ENCODE assay signal across 8 cellular contexts in genomic region chr9:117414906-117415583, GRCh38. TPM values are rescaled to one million over a fixed set of nuclear protein-coding genes. Genes with fewer than 3 reads are reported as not detected.
DNase-seq lines count a peak whose midpoint lies in the region; ATAC-seq and TF ChIP-seq lines count a peak whose summit lies in the region.

ASTN2 (minus strand) TSS chr9:117415057; CDS start chr9:117414938, 119 bp downstream.

- no peak within 1 kb of the TSS for H3K27ac Mint-ChIP-seq in chondrocyte (ENCODE audit: unreplicated experiment)
- peak within 1 kb of the TSS; percentile 44 for H3K27ac Mint-ChIP-seq in type B pancreatic cell

- peak within 1 kb of the TSS; percentile 61 for H3K4me3 Mint-ChIP-seq in chondrocyte (ENCODE audit: unreplicated experiment)
- H3K4me3 Mint-ChIP-seq in type B pancreatic cell, result peak within 1 kb of the TSS; percentile 90

- DNase-seq in NCI-H2227 (lab: John Stamatoyannopoulos, UW; ENCODE audit: unreplicated experiment) (peak; percentile 63), NCI-H2227 treated with DMSO at 0.1 percent for 48 hours (lab: John Stamatoyannopoulos, UW) (no peak), chondrocyte (ENCODE audit: low spot score) (no peak), lower lobe of right lung (no peak), type B pancreatic cell (ENCODE audit: extremely low spot score, unreplicated experiment) (no peak), NCI-H526 treated with DMSO at 0.1 percent for 48 hours (lab: John Stamatoyannopoulos, UW) (no peak), activated gamma-delta T cell treated with Interleukin-2 at 50 U/mL for 16 hours (no peak)

- no peak within 1 kb of the TSS for H3K27ac ChIP-seq in lower lobe of right lung

- H3K9me3 ChIP-seq in lower lobe of right lung, result no peaks in the 10 kb centered on the region

- H3K27me3 Mint-ChIP-seq in chondrocyte (ENCODE audit: low read depth), result peaks cover 35% of the 10 kb centered on the region
- peaks cover 39% of the 10 kb centered on the region for H3K27me3 Mint-ChIP-seq in type B pancreatic cell

- TF ChIP-seq CTCF in chondrocyte (IDR thresholded peaks at IDR 0.05), result no peak
- TF ChIP-seq CTCF in lower lobe of right lung (IDR thresholded peaks at IDR 0.05), result no peak
- no peak for TF ChIP-seq CTCF in type B pancreatic cell (conservative IDR thresholded peaks at IDR 0.05)

- no peaks in the 10 kb centered on the region for H3K4me1 ChIP-seq in lower lobe of right lung

- ATAC-seq in lower lobe of right lung (peak in 1 of 2 donors; percentile 20), GM19324 (IDR thresholded peaks at IDR 0.05; ENCODE audit: low FRiP score, unreplicated experiment) (no peak)

- no peaks in the 10 kb centered on the region for H3K36me3 Mint-ChIP-seq in chondrocyte (ENCODE audit: low read depth)
- H3K36me3 Mint-ChIP-seq in type B pancreatic cell, result no peaks in the 10 kb centered on the region

- H3K36me3 ChIP-seq in lower lobe of right lung, result no peaks in the 10 kb centered on the region

- peaks cover 3% of the 10 kb centered on the region for H3K4me1 Mint-ChIP-seq in chondrocyte (ENCODE audit: low read depth)
- H3K4me1 Mint-ChIP-seq in type B pancreatic cell (ENCODE audit: unreplicated experiment), result no peaks in the 10 kb centered on the region

- intact Hi-C loops in lower lobe of right lung (cut with DNase I), result no loop called here

- peak within 1 kb of the TSS; percentile 40 for H3K4me3 ChIP-seq in lower lobe of right lung

- H3K27me3 ChIP-seq in lower lobe of right lung (ENCODE audit: low read depth), result peaks cover 70% of the 10 kb centered on the region

- H3K9me3 Mint-ChIP-seq in chondrocyte (ENCODE audit: low read depth), result no peaks in the 10 kb centered on the region
- H3K9me3 Mint-ChIP-seq in type B pancreatic cell, result no peaks in the 10 kb centered on the region

RNA-seq across cellular contexts. Expression of gene ASTN2, which starts in this region (rescaled TPM):
- 3.2 to 5.4 TPM (median 3.6 TPM) in 3 replicates for total RNA-seq in chondrocyte
- total RNA-seq in lower lobe of right lung, result 4.3 TPM
- total RNA-seq in type B pancreatic cell (ENCODE audit: low replicate concordance), result 15.9 and 18.0 TPM in 2 replicates
